15 cellular contexts compared by ENCODE assay signal in genomic region chr17:10186771-10187425, GRCh38. TPM values are rescaled to one million over a fixed set of nuclear protein-coding genes. Genes with fewer than 3 reads are reported as not detected.
DNase-seq lines count a peak whose midpoint lies in the region; ATAC-seq and TF ChIP-seq lines count a peak whose summit lies in the region.
"Had no signal": no experiment of that assay in that cellular context is flagged by ENCODE, and none has a peak within 500 bp of the region (broad histone marks: within the 10 kb centered on the region; RNA-seq: fewer than 3 reads in every experiment).

No MANE protein-coding gene starts in this region.

- H3K27ac ChIP-seq in GM23248 (peak overlapping the region; percentile 6), endodermal cell (ENCODE audit: low read depth, low read length) (no peak overlapping the region), trophoblast cell (ENCODE audit: low read depth, low read length) (no peak overlapping the region)
- H3K27ac ChIP-seq: PC-9 had no signal

- H2AFZ ChIP-seq in GM23248: peak overlapping the region; percentile 25
- no peak overlapping the region for H2AFZ ChIP-seq in trophoblast cell (ENCODE audit: insufficient read depth, low read length, poor library complexity)
- H2AFZ ChIP-seq: PC-9 had no signal

- H4K8ac ChIP-seq in trophoblast cell (ENCODE audit: low read depth, low read length): no peak overlapping the region

- no peak for TF ChIP-seq CTCF in endodermal cell (conservative IDR thresholded peaks at IDR 0.05)

- no peak for ATAC-seq in activated naive CD8-positive, alpha-beta T cell treated with anti-CD3 and anti-CD28 coated beads, Interleukin-2, amount 50 U/mL, for 24 hours

- H4K20me1 ChIP-seq in GM23248 (ENCODE audit: insufficient read depth): no peaks in the 10 kb centered on the region

- H3K9ac ChIP-seq in GM23248: peak overlapping the region; percentile 14; the same call in 1 of the 2 replicates
- no peak overlapping the region for H3K9ac ChIP-seq in endodermal cell (ENCODE audit: extremely low read depth, low read length, poor library complexity, severe bottlenecking)
- no peak overlapping the region for H3K9ac ChIP-seq in trophoblast cell (ENCODE audit: low read length)

- H3K4ac ChIP-seq in trophoblast cell (ENCODE audit: low read depth, low read length): peak overlapping the region; percentile 33

- no peaks in the 10 kb centered on the region for H3K9me3 Mint-ChIP-seq in endodermal cell
- H3K9me3 Mint-ChIP-seq in activated CD4-positive, alpha-beta T cell treated with anti-CD3 and anti-CD28 coated beads, Interleukin-2, amount 10 ng/mL, durations not matched to agents 7 days and 5 days: peaks cover 2% of the 10 kb centered on the region
- no peaks in the 10 kb centered on the region for H3K9me3 Mint-ChIP-seq in activated naive CD8-positive, alpha-beta T cell treated with anti-CD3 and anti-CD28 coated beads, Interleukin-2, amount 50 U/mL, for 24 hours

- H2BK120ac ChIP-seq in trophoblast cell (ENCODE audit: insufficient read depth, low read length, poor library complexity): no peak overlapping the region

- H3K36me3 Mint-ChIP-seq in endodermal cell (ENCODE audit: low read depth): no peaks in the 10 kb centered on the region
- H3K36me3 Mint-ChIP-seq in activated CD4-positive, alpha-beta T cell treated with anti-CD3 and anti-CD28 coated beads, Interleukin-2, amount 10 ng/mL, durations not matched to agents 7 days and 5 days (ENCODE audit: low read depth): no peaks in the 10 kb centered on the region
- H3K36me3 Mint-ChIP-seq in activated naive CD8-positive, alpha-beta T cell treated with anti-CD3 and anti-CD28 coated beads, Interleukin-2, amount 50 U/mL, for 24 hours (ENCODE audit: low read depth): no peaks in the 10 kb centered on the region
- H3K36me3 Mint-ChIP-seq: CD4-positive, CD25-positive, alpha-beta regulatory T cell had no signal

- H3K36me3 ChIP-seq in GM23248 (ENCODE audit: low read depth): no peaks in the 10 kb centered on the region
- H3K36me3 ChIP-seq in endodermal cell (ENCODE audit: control insufficient read depth, insufficient read depth, low read length): no peaks in the 10 kb centered on the region
- H3K36me3 ChIP-seq in trophoblast cell (ENCODE audit: control insufficient read depth in 1 of 2, insufficient read depth in 2 of 2, low read length in 2 of 2): no peaks in the 10 kb centered on the region
- H3K36me3 ChIP-seq: HAP-1 had no signal

- H3K4me3 ChIP-seq in GM23248 (no peak overlapping the region), endodermal cell (ENCODE audit: low read length) (no peak overlapping the region), trophoblast cell (ENCODE audit: low read depth, low read length) (no peak overlapping the region)
- H3K4me3 ChIP-seq: HAP-1, PC-9 had no signal

- peaks cover 19% of the 10 kb centered on the region for H3K27me3 Mint-ChIP-seq in endodermal cell (ENCODE audit: insufficient read depth)
- H3K27me3 Mint-ChIP-seq in activated CD4-positive, alpha-beta T cell treated with anti-CD3 and anti-CD28 coated beads, Interleukin-2, amount 10 ng/mL, durations not matched to agents 7 days and 5 days: no peaks in the 10 kb centered on the region
- H3K27me3 Mint-ChIP-seq in activated naive CD8-positive, alpha-beta T cell treated with anti-CD3 and anti-CD28 coated beads, Interleukin-2, amount 50 U/mL, for 24 hours: peaks cover 3% of the 10 kb centered on the region

- no peak overlapping the region for H4K12ac ChIP-seq in trophoblast cell (ENCODE audit: low read depth, low read length)

- H3K79me2 ChIP-seq in GM23248 (ENCODE audit: insufficient read depth) (peaks cover 61% of the 10 kb centered on the region), trophoblast cell (ENCODE audit: control insufficient read depth, insufficient read depth, low read length, poor library complexity) (peaks cover 5% of the 10 kb centered on the region)

- CTCF ChIA-PET in activated CD4-positive, alpha-beta T cell treated with anti-CD3 and anti-CD28 coated beads, Interleukin-2, amount 10 ng/mL, durations not matched to agents 7 days and 5 days (lab: Charles Lee): no interaction called here

- H3K27me3 ChIP-seq in GM23248 (replicated peaks; ENCODE audit: insufficient read depth) (no peaks in the 10 kb centered on the region), endodermal cell (ENCODE audit: control insufficient read depth, insufficient read depth, low read length, poor library complexity, severe bottlenecking) (no peaks in the 10 kb centered on the region), trophoblast cell (ENCODE audit: insufficient read depth, low read length) (no peaks in the 10 kb centered on the region)

- H3K18ac ChIP-seq in trophoblast cell (ENCODE audit: low read length): no peak overlapping the region

- H3K4me1 ChIP-seq in GM23248 (ENCODE audit: insufficient read depth) (peaks cover 13% of the 10 kb centered on the region), endodermal cell (ENCODE audit: control insufficient read depth, insufficient read depth, low read length) (peaks cover 5% of the 10 kb centered on the region), trophoblast cell (ENCODE audit: control insufficient read depth in 1 of 2, insufficient read depth in 2 of 2, low read length in 2 of 2) (peaks cover 13 to 19% of the 10 kb centered on the region in 2 experiments)
- H3K4me1 ChIP-seq: HAP-1 had no signal

- H3K14ac ChIP-seq in trophoblast cell (ENCODE audit: low read length): no peak overlapping the region

- no peak overlapping the region for H3K27ac Mint-ChIP-seq in endodermal cell
- H3K27ac Mint-ChIP-seq in activated CD4-positive, alpha-beta T cell treated with anti-CD3 and anti-CD28 coated beads, Interleukin-2, amount 10 ng/mL, durations not matched to agents 7 days and 5 days: no peak overlapping the region
- H3K27ac Mint-ChIP-seq in activated naive CD8-positive, alpha-beta T cell treated with anti-CD3 and anti-CD28 coated beads, Interleukin-2, amount 50 U/mL, for 24 hours: no peak overlapping the region

- no peak overlapping the region for H3K4me3 Mint-ChIP-seq in endodermal cell
- no peak overlapping the region for H3K4me3 Mint-ChIP-seq in activated CD4-positive, alpha-beta T cell treated with anti-CD3 and anti-CD28 coated beads, Interleukin-2, amount 10 ng/mL, durations not matched to agents 7 days and 5 days
- H3K4me3 Mint-ChIP-seq in activated naive CD8-positive, alpha-beta T cell treated with anti-CD3 and anti-CD28 coated beads, Interleukin-2, amount 50 U/mL, for 24 hours: no peak overlapping the region
- H3K4me3 Mint-ChIP-seq: CD4-positive, CD25-positive, alpha-beta regulatory T cell had no signal

- no peak overlapping the region for H3K23ac ChIP-seq in trophoblast cell (ENCODE audit: low read length)

- H2BK12ac ChIP-seq in trophoblast cell (ENCODE audit: low read length): no peak overlapping the region

- POLR2A ChIA-PET in activated CD4-positive, alpha-beta T cell treated with anti-CD3 and anti-CD28 coated beads, Interleukin-2, amount 10 ng/mL, durations not matched to agents 7 days and 5 days (lab: Charles Lee): no interaction called here

- H2BK5ac ChIP-seq in trophoblast cell (ENCODE audit: low read depth, low read length, poor library complexity): no peak overlapping the region

- H3K9me2 ChIP-seq in GM23248 (ENCODE audit: insufficient read depth): no peaks in the 10 kb centered on the region

- no peak overlapping the region for H2AK5ac ChIP-seq in trophoblast cell (ENCODE audit: low read length)

- H3K4me2 ChIP-seq in GM23248 (ENCODE audit: unreplicated experiment): peak overlapping the region; percentile 37
- H3K4me2 ChIP-seq in trophoblast cell (ENCODE audit: low read length): no peak overlapping the region
- H3K4me2 ChIP-seq: PC-9 had no signal

- WGBS in GM23248 (ENCODE audit: low coverage in 1 of 2, low lambda C conversion rate in 2 of 2, missing lambda C conversion rate in 2 of 2), 2 experiments: 24 to 32% methylated on average over 7 of the region's 7 CpGs
- 93 to 94% methylated on average over 5 to 7 of the region's 7 CpGs for WGBS in endodermal cell (ENCODE audit: insufficient coverage in 1 of 2, insufficient read length in 1 of 2), 2 experiments
- no CpG with 5 or more reads among the region's 7 CpGs for WGBS in trophoblast cell (ENCODE audit: extremely low coverage, insufficient coverage, insufficient read length)

- no peak overlapping the region for H4K91ac ChIP-seq in trophoblast cell (ENCODE audit: low read depth, low read length)

- peaks cover 26% of the 10 kb centered on the region for H3K4me1 Mint-ChIP-seq in endodermal cell
- no peaks in the 10 kb centered on the region for H3K4me1 Mint-ChIP-seq in activated CD4-positive, alpha-beta T cell treated with anti-CD3 and anti-CD28 coated beads, Interleukin-2, amount 10 ng/mL, durations not matched to agents 7 days and 5 days
- H3K4me1 Mint-ChIP-seq in activated naive CD8-positive, alpha-beta T cell treated with anti-CD3 and anti-CD28 coated beads, Interleukin-2, amount 50 U/mL, for 24 hours: peaks cover 1% of the 10 kb centered on the region
- H3K4me1 Mint-ChIP-seq: CD4-positive, CD25-positive, alpha-beta regulatory T cell had no signal

- no peaks in the 10 kb centered on the region; the same call in 1 of the 2 replicates for H3F3A ChIP-seq in GM23248 (ENCODE audit: insufficient read depth)

- H3K79me1 ChIP-seq in trophoblast cell (ENCODE audit: low read length): peaks cover 6% of the 10 kb centered on the region

- H3K9me3 ChIP-seq in GM23248 (ENCODE audit: low read depth) (no peaks in the 10 kb centered on the region), endodermal cell (ENCODE audit: control insufficient read depth, low read length) (peaks cover 1% of the 10 kb centered on the region), trophoblast cell (ENCODE audit: insufficient read depth, low read depth, low read length) (no peaks in the 10 kb centered on the region)
- H3K9me3 ChIP-seq: HAP-1 had no signal

- peak; percentile 55 for DNase-seq in GM03348 (ENCODE audit: low spot score)
- DNase-seq in GM23248: peak; percentile 66
- DNase-seq in endodermal cell: peak; percentile 51
- peak in 1 of 2 donors; percentile 71 for DNase-seq in trophoblast cell
- DNase-seq in activated CD4-positive, alpha-beta T cell treated with anti-CD3 and anti-CD28 coated beads, Interleukin-2, amount 10 ng/mL, durations not matched to agents 7 days and 5 days: no peak
- no peak for DNase-seq in NCI-H187 (lab: John Stamatoyannopoulos, UW)
- no peak for DNase-seq in activated naive CD8-positive, alpha-beta T cell treated with anti-CD3 and anti-CD28 coated beads, Interleukin-2, amount 50 U/mL, for 24 hours
- no peak for DNase-seq in NCI-H1092 (lab: John Stamatoyannopoulos, UW)
- DNase-seq: Calu3; CD4-positive, CD25-positive, alpha-beta regulatory T cell; NCI-H2107; NCI-H345; NCI-H526 treated with DMSO at 0.1 percent for 48 hours; PC-9 had no signal

- in situ Hi-C loops in GM23248 (cut with MboI): no loop called here

RNA-seq across cellular contexts. Expression of gene GAS7, which starts 11.5 kb away (rescaled TPM):
- total RNA-seq in GM23248 (2014; rRNA removed; shearing (Covaris generic)): 13.4 and 15.0 TPM in 2 replicates
- polyA plus RNA-seq in GM23248 (2016; fragmentation: Nextera tagmentation; extraction: Ambion mirVana): 6.7 TPM in 2 replicates
- 10 to 100 TPM in 1 of 2 donors, 1 to 10 TPM in 1; 8.6 to 14.7 TPM for total RNA-seq in endodermal cell
- 7.1 TPM for polyA plus RNA-seq in endodermal cell (2013, experiment 1 of 2)
- polyA plus RNA-seq in endodermal cell (2013, experiment 2 of 2): 7.9 TPM
- polyA plus RNA-seq in trophoblast cell (2013): 18.4 and 20.0 TPM in 2 replicates
- under 1 TPM; 0.27 to 0.44 TPM for total RNA-seq in activated CD4-positive, alpha-beta T cell treated with anti-CD3 and anti-CD28 coated beads, Interleukin-2, amount 10 ng/mL, durations not matched to agents 7 days and 5 days
- total RNA-seq: PC-9 had no signal

Comparison
In these comparisons a context has a peak if more than half of its experiments do, and no peak if none do; other contexts are left out.
1. DNase-seq: peak in GM03348 (single experiment), GM23248 (single experiment) and endodermal cell (single experiment); none in activated CD4-positive, alpha-beta T cell treated with anti-CD3 and anti-CD28 coated beads, Interleukin-2, amount 10 ng/mL, durations not matched to agents 7 days and 5 days (single experiment), NCI-H187 (0 of 2), activated naive CD8-positive, alpha-beta T cell treated with anti-CD3 and anti-CD28 coated beads, Interleukin-2, amount 50 U/mL, for 24 hours (single experiment) and NCI-H1092 (single experiment).
2. RNA of gene GAS7, which starts 11.5 kb away (total RNA-seq): 8.6 to 14.7 TPM in endodermal cell and 13.4 to 15.0 TPM in GM23248; 0.27 to 0.44 TPM in activated CD4-positive, alpha-beta T cell treated with anti-CD3 and anti-CD28 coated beads, Interleukin-2, amount 10 ng/mL, durations not matched to agents 7 days and 5 days; every median in the first group is over 4 times any median in the second.